Comparison of ENCODE assay signal across 1 cellular context in the genomic region with DNA sequence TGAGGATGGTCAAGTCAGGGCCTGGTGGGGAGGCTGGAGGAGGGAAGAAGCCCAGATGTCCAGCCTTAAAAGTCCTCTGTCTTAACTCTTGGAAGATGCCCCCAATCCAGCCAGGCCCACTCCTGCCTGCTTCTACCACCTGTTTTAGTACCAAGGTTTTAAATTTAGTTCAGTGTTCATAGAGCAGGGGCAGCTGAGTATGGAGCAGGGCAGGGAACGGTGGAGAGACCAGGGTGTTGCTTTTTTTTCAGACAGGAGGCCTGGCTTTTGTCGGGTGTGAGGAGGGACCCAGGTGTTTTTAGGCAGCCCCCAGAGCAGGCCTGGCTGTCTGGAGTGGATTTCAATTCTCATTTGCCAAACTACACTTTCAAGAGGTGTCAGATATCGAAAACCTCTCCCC.
TF ChIP-seq lines count a peak whose summit lies in the region.

No MANE protein-coding gene starts in this region.

TF ChIP-seq in IMR-90, 13 proteins besides CTCF, POLR2A, EP300 and RAD21:
- no peak for TF ChIP-seq MXI1 (IDR thresholded peaks at IDR 0.05; ENCODE audit: borderline replicate concordance, low read depth, low read length)
- no peak for TF ChIP-seq FOS (IDR thresholded peaks at IDR 0.05; ENCODE audit: low read depth, low read length)
- TF ChIP-seq BHLHE40 (IDR thresholded peaks at IDR 0.05; ENCODE audit: low read depth, low read length), result no peak
- TF ChIP-seq CEBPB (IDR thresholded peaks at IDR 0.05; ENCODE audit: low read depth, low read length), result no peak
- no peak for TF ChIP-seq MAFK (IDR thresholded peaks at IDR 0.05; ENCODE audit: low read depth, low read length)
- TF ChIP-seq NFE2L2 (IDR thresholded peaks at IDR 0.05; ENCODE audit: low read depth, low read length), result no peak
- no peak for TF ChIP-seq CHD1 (IDR thresholded peaks at IDR 0.05; ENCODE audit: low read depth, low read length)
- TF ChIP-seq, protein P1, sequence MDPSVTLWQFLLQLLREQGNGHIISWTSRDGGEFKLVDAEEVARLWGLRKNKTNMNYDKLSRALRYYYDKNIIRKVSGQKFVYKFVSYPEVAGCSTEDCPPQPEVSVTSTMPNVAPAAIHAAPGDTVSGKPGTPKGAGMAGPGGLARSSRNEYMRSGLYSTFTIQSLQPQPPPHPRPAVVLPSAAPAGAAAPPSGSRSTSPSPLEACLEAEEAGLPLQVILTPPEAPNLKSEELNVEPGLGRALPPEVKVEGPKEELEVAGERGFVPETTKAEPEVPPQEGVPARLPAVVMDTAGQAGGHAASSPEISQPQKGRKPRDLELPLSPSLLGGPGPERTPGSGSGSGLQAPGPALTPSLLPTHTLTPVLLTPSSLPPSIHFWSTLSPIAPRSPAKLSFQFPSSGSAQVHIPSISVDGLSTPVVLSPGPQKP (IDR thresholded peaks at IDR 0.05; ENCODE audit: borderline replicate concordance, low read depth, low read length), result no peak
- TF ChIP-seq, protein P2, sequence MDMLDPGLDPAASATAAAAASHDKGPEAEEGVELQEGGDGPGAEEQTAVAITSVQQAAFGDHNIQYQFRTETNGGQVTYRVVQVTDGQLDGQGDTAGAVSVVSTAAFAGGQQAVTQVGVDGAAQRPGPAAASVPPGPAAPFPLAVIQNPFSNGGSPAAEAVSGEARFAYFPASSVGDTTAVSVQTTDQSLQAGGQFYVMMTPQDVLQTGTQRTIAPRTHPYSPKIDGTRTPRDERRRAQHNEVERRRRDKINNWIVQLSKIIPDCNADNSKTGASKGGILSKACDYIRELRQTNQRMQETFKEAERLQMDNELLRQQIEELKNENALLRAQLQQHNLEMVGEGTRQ (IDR thresholded peaks at IDR 0.05; ENCODE audit: low read depth, low read length), result no peak
- TF ChIP-seq MAZ (IDR thresholded peaks at IDR 0.05; ENCODE audit: borderline replicate concordance, low read depth, low read length), result no peak
- no peak for TF ChIP-seq RCOR1 (IDR thresholded peaks at IDR 0.05; ENCODE audit: insufficient replicate concordance, low read length)
- TF ChIP-seq RFX5 (IDR thresholded peaks at IDR 0.05; ENCODE audit: low read depth, low read length), result no peak
- no peak for TF ChIP-seq SMC3 (IDR thresholded peaks at IDR 0.05; ENCODE audit: low read depth, low read length)
TF ChIP-seq in IMR-90: peak in this region for 0.
